Comparison of ENCODE assay signal across 8 cellular contexts in genomic region chr4:117134386-117134785, GRCh38. TPM values are rescaled to one million over a fixed set of nuclear protein-coding genes. Genes with fewer than 3 reads are reported as not detected.
DNase-seq lines count a peak whose midpoint lies in the region; ATAC-seq and TF ChIP-seq lines count a peak whose summit lies in the region.

No MANE protein-coding gene starts in this region.

- H3K9me3 ChIP-seq in ascending aorta = no peaks in the 10 kb centered on the region
- H3K9me3 ChIP-seq in CD8-positive, alpha-beta T cell (ENCODE audit: low read length) = no peaks in the 10 kb centered on the region

- no peaks in the 10 kb centered on the region for H3K4me1 ChIP-seq in ascending aorta
- H3K4me1 ChIP-seq in CD8-positive, alpha-beta T cell (ENCODE audit: insufficient read depth, low read length) = no peaks in the 10 kb centered on the region

- peak; percentile 75 for ATAC-seq in GM21723 (IDR thresholded peaks at IDR 0.05; ENCODE audit: unreplicated experiment)
- no peak for ATAC-seq in CD8-positive, alpha-beta T cell

- no peak overlapping the region for H3K27ac ChIP-seq in ascending aorta
- H3K27ac ChIP-seq in CD8-positive, alpha-beta T cell (ENCODE audit: low read depth, low read length) = no peak overlapping the region

- H3K36me3 Mint-ChIP-seq in activated T-helper 2 cell treated with anti-CD3 and anti-CD28 coated beads, Interferon-gamma antibody, Interleukin-2, Interleukin-4, amounts not matched to agents 10 μg/mL and 5 μg/mL and 100 μg/mL, durations not matched to agents 14 hours and 24 hours and 36 hours (ENCODE audit: low read depth) = no peaks in the 10 kb centered on the region
- H3K36me3 Mint-ChIP-seq in CD8-positive, alpha-beta T cell = no peaks in the 10 kb centered on the region

- H3K9me3 Mint-ChIP-seq in activated T-helper 2 cell treated with anti-CD3 and anti-CD28 coated beads, Interferon-gamma antibody, Interleukin-2, Interleukin-4, amounts not matched to agents 10 μg/mL and 5 μg/mL and 100 μg/mL, durations not matched to agents 14 hours and 24 hours and 36 hours = peaks cover 12% of the 10 kb centered on the region
- peaks cover 15% of the 10 kb centered on the region for H3K9me3 Mint-ChIP-seq in CD8-positive, alpha-beta T cell

- H3K4me3 Mint-ChIP-seq in activated T-helper 2 cell treated with anti-CD3 and anti-CD28 coated beads, Interferon-gamma antibody, Interleukin-2, Interleukin-4, amounts not matched to agents 10 μg/mL and 5 μg/mL and 100 μg/mL, durations not matched to agents 14 hours and 24 hours and 36 hours (ENCODE audit: low read depth) = no peak overlapping the region
- no peak overlapping the region for H3K4me3 Mint-ChIP-seq in CD8-positive, alpha-beta T cell

- intact Hi-C loops in activated T-helper 2 cell treated with anti-CD3 and anti-CD28 coated beads, Interferon-gamma antibody, Interleukin-2, Interleukin-4, amounts not matched to agents 10 μg/mL and 5 μg/mL and 100 μg/mL, durations not matched to agents 14 hours and 24 hours and 36 hours (cut with micrococcal nuclease) = no loop called here
- intact Hi-C loops in ascending aorta (cut with DNase I) = no loop called here
- intact Hi-C loops in CD8-positive, alpha-beta T cell (cut with DNase I, micrococcal nuclease) = no loop called here

- no peak for DNase-seq in AG09319 (ENCODE audit: extremely low read depth, low read depth)
- DNase-seq in NCI-H774 (lab: John Stamatoyannopoulos, UW) = peak; percentile 5
- DNase-seq in cerebellum (ENCODE audit: low spot score) = peak; percentile 51
- DNase-seq in middle frontal gyrus (ENCODE audit: extremely low spot score, low spot score) = peak; percentile 37
- no peak for DNase-seq in activated T-helper 2 cell treated with anti-CD3 and anti-CD28 coated beads, Interferon-gamma antibody, Interleukin-2, Interleukin-4, amounts not matched to agents 10 μg/mL and 5 μg/mL and 100 μg/mL, durations not matched to agents 14 hours and 24 hours and 36 hours (ENCODE audit: low spot score)
- DNase-seq in ascending aorta (ENCODE audit: low spot score in 2 of 2) = no peak
- no peak for DNase-seq in CD8-positive, alpha-beta T cell

- H3K36me3 ChIP-seq in ascending aorta = no peaks in the 10 kb centered on the region
- H3K36me3 ChIP-seq in CD8-positive, alpha-beta T cell (ENCODE audit: insufficient read depth, low read length) = no peaks in the 10 kb centered on the region

- no peak overlapping the region for H3K4me3 ChIP-seq in ascending aorta
- no peak overlapping the region for H3K4me3 ChIP-seq in CD8-positive, alpha-beta T cell (ENCODE audit: low read depth, low read length)

- H3K27me3 Mint-ChIP-seq in activated T-helper 2 cell treated with anti-CD3 and anti-CD28 coated beads, Interferon-gamma antibody, Interleukin-2, Interleukin-4, amounts not matched to agents 10 μg/mL and 5 μg/mL and 100 μg/mL, durations not matched to agents 14 hours and 24 hours and 36 hours (ENCODE audit: low read depth) = no peaks in the 10 kb centered on the region
- H3K27me3 Mint-ChIP-seq in CD8-positive, alpha-beta T cell (ENCODE audit: low read depth) = no peaks in the 10 kb centered on the region

- CTCF ChIA-PET in CD8-positive, alpha-beta T cell (lab: Charles Lee) = no interaction called here

- TF ChIP-seq CTCF in AG09319 (IDR thresholded peaks at IDR 0.05; ENCODE audit: low read depth, low read length) = peak; percentile 38
- peak in 1 of 3 experiments; percentile 18 for TF ChIP-seq CTCF in ascending aorta (IDR thresholded peaks at IDR 0.05)
- no peak for TF ChIP-seq CTCF in CD8-positive, alpha-beta T cell (IDR thresholded peaks at IDR 0.05)

- POLR2A ChIA-PET in CD8-positive, alpha-beta T cell (lab: Charles Lee) = no interaction called here

- H3K27ac Mint-ChIP-seq in activated T-helper 2 cell treated with anti-CD3 and anti-CD28 coated beads, Interferon-gamma antibody, Interleukin-2, Interleukin-4, amounts not matched to agents 10 μg/mL and 5 μg/mL and 100 μg/mL, durations not matched to agents 14 hours and 24 hours and 36 hours = no peak overlapping the region
- no peak overlapping the region for H3K27ac Mint-ChIP-seq in CD8-positive, alpha-beta T cell

- no peaks in the 10 kb centered on the region for H3K27me3 ChIP-seq in ascending aorta
- H3K27me3 ChIP-seq in CD8-positive, alpha-beta T cell (ENCODE audit: insufficient read depth, low read length) = no peaks in the 10 kb centered on the region

- H3K4me1 Mint-ChIP-seq in activated T-helper 2 cell treated with anti-CD3 and anti-CD28 coated beads, Interferon-gamma antibody, Interleukin-2, Interleukin-4, amounts not matched to agents 10 μg/mL and 5 μg/mL and 100 μg/mL, durations not matched to agents 14 hours and 24 hours and 36 hours (ENCODE audit: low read depth) = no peaks in the 10 kb centered on the region
- H3K4me1 Mint-ChIP-seq in CD8-positive, alpha-beta T cell (ENCODE audit: low read depth) = no peaks in the 10 kb centered on the region

RNA-seq across cellular contexts. Expression of gene TRAM1L1, which starts 49.0 kb away (rescaled TPM):
- total RNA-seq in cerebellum = 17.2 TPM
- 0.09 TPM in 1 of 2 replicates, not detected in the other for total RNA-seq in activated T-helper 2 cell treated with anti-CD3 and anti-CD28 coated beads, Interferon-gamma antibody, Interleukin-2, Interleukin-4, amounts not matched to agents 10 μg/mL and 5 μg/mL and 100 μg/mL, durations not matched to agents 14 hours and 24 hours and 36 hours
- total RNA-seq in ascending aorta = 0.43 TPM
- total RNA-seq in CD8-positive, alpha-beta T cell = not detected

Comparison
In these comparisons a context has a peak if more than half of its experiments do, and no peak if none do; other contexts are left out.
1. DNase-seq: peak in NCI-H774 (single experiment), cerebellum (single experiment) and middle frontal gyrus (single experiment); none in AG09319 (single experiment), activated T-helper 2 cell treated with anti-CD3 and anti-CD28 coated beads, Interferon-gamma antibody, Interleukin-2, Interleukin-4, amounts not matched to agents 10 μg/mL and 5 μg/mL and 100 μg/mL, durations not matched to agents 14 hours and 24 hours and 36 hours (single experiment), ascending aorta (0 of 2) and CD8-positive, alpha-beta T cell (0 of 7).
2. RNA of gene TRAM1L1, which starts 49.0 kb away (total RNA-seq): 17.2 TPM in cerebellum (single experiment); 0.43 TPM in ascending aorta (single experiment), 0.09 TPM in activated T-helper 2 cell treated with anti-CD3 and anti-CD28 coated beads, Interferon-gamma antibody, Interleukin-2, Interleukin-4, amounts not matched to agents 10 μg/mL and 5 μg/mL and 100 μg/mL, durations not matched to agents 14 hours and 24 hours and 36 hours and not detected in CD8-positive, alpha-beta T cell; every median in the first group is over 10 times any median in the second.